Comparison of ENCODE assay signal across 16 cellular contexts in the genomic region with DNA sequence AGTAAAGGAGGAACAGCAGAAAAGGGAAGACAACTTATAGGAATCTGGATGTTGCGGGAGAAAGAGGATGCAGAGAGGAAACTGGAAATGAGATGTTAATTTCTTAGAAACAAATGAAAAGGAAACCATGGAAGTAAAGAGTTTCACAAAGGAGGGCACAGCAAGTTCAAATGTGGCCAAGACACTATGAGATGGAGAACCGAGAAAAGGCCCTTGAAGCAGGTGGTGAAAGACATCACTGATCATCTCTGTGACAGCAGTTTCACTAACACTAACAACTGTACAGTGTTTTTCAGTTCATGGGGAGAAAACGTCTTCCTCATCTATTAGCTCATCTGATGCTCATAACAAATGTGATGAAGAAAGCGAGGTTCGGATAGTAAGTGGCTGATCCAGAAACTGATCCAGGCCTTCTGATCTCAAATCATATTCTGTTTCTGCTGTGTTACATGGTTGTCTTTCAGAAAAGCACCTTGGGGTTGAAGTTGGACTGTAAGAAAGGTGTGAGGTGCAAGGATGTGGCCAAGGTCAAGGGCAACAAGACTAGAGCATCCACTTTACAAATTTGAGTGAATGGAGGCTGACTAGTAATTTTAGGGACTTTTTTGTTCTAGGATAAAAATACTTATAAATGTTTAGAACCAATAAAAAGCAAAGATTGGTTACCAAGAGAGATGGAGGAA.
DNase-seq lines count a peak whose midpoint lies in the region; ATAC-seq and TF ChIP-seq lines count a peak whose summit lies in the region.
"Had no signal": no experiment of that assay in that cellular context is flagged by ENCODE, and none has a peak within 500 bp of the region (broad histone marks: within the 10 kb centered on the region; RNA-seq: fewer than 3 reads in every experiment).

No MANE protein-coding gene starts in this region.

- H3K36me3 ChIP-seq in tibial nerve: no peaks in the 10 kb centered on the region
- H3K36me3 ChIP-seq: esophagus squamous epithelium, SJSA1, spleen had no signal

- H3K36me3 Mint-ChIP-seq in stimulated activated memory B cell treated with anti-CD40 and anti-IgM and Interleukin-4, amounts not matched to agents 10 μg/mL and 1 μg/mL and 100 μg/mL, for 72 hours: no peaks in the 10 kb centered on the region
- H3K36me3 Mint-ChIP-seq: natural killer cell had no signal

- H3K4me1 ChIP-seq in tibial nerve: no peaks in the 10 kb centered on the region
- H3K4me1 ChIP-seq: esophagus squamous epithelium, SJSA1, spleen had no signal

- H3K27ac ChIP-seq in tibial nerve: no peak overlapping the region
- H3K27ac ChIP-seq: esophagus squamous epithelium, SJSA1, spleen had no signal

- DNase-seq in NCI-H2227 treated with DMSO at 0.1 percent for 48 hours (lab: John Stamatoyannopoulos, UW): no peak
- DNase-seq in left colon: no peak
- no peak for DNase-seq in tibial nerve (ENCODE audit: low spot score in 2 of 2)
- DNase-seq in RKO (ENCODE audit: low spot score): no peak
- DNase-seq: activated CD4-positive, alpha-beta T cell treated with anti-CD3 and anti-CD28 coated beads, Interleukin-2, amount 10 ng/mL, durations not matched to agents 24 days and 14 days; central memory CD4-positive, alpha-beta T cell; esophagus squamous epithelium; Kasumi-1; natural killer cell; NCI-H446 treated with DMSO at 0.1 percent for 48 hours; spleen had no signal

- no peaks in the 10 kb centered on the region for H3K9me3 ChIP-seq in tibial nerve
- H3K9me3 ChIP-seq: esophagus squamous epithelium, SJSA1, spleen had no signal

- H3K27me3 ChIP-seq in tibial nerve: no peaks in the 10 kb centered on the region
- H3K27me3 ChIP-seq: esophagus squamous epithelium, SJSA1, spleen had no signal

- no peaks in the 10 kb centered on the region for H3K27me3 Mint-ChIP-seq in stimulated activated memory B cell treated with anti-CD40 and anti-IgM and Interleukin-4, amounts not matched to agents 10 μg/mL and 1 μg/mL and 100 μg/mL, for 72 hours
- H3K27me3 Mint-ChIP-seq: activated CD4-positive, alpha-beta T cell treated with anti-CD3 and anti-CD28 coated beads, Interleukin-2, amount 10 ng/mL, durations not matched to agents 24 days and 14 days had no signal

- peaks cover 14% of the 10 kb centered on the region for H3K4me1 Mint-ChIP-seq in stimulated activated memory B cell treated with anti-CD40 and anti-IgM and Interleukin-4, amounts not matched to agents 10 μg/mL and 1 μg/mL and 100 μg/mL, for 72 hours
- H3K4me1 Mint-ChIP-seq: activated CD4-positive, alpha-beta T cell treated with anti-CD3 and anti-CD28 coated beads, Interleukin-2, amount 10 ng/mL, durations not matched to agents 24 days and 14 days; natural killer cell had no signal

- intact Hi-C loops in left colon (cut with DNase I, micrococcal nuclease): no loop called here

- no peaks in the 10 kb centered on the region for H3K9me3 Mint-ChIP-seq in stimulated activated memory B cell treated with anti-CD40 and anti-IgM and Interleukin-4, amounts not matched to agents 10 μg/mL and 1 μg/mL and 100 μg/mL, for 72 hours
- H3K9me3 Mint-ChIP-seq: activated CD4-positive, alpha-beta T cell treated with anti-CD3 and anti-CD28 coated beads, Interleukin-2, amount 10 ng/mL, durations not matched to agents 24 days and 14 days had no signal

- H3K4me3 Mint-ChIP-seq in stimulated activated memory B cell treated with anti-CD40 and anti-IgM and Interleukin-4, amounts not matched to agents 10 μg/mL and 1 μg/mL and 100 μg/mL, for 72 hours: no peak overlapping the region
- H3K4me3 Mint-ChIP-seq: activated CD4-positive, alpha-beta T cell treated with anti-CD3 and anti-CD28 coated beads, Interleukin-2, amount 10 ng/mL, durations not matched to agents 24 days and 14 days; natural killer cell had no signal

- no peak for TF ChIP-seq EP300 in tibial nerve (IDR thresholded peaks at IDR 0.05)

- WGBS in tibial nerve, 2 donors: 79 to 88% methylated on average over 5 of the region's 5 CpGs

- TF ChIP-seq CTCF in tibial nerve (IDR thresholded peaks at IDR 0.05): no peak

- peak overlapping the region; percentile 78 for H3K27ac Mint-ChIP-seq in stimulated activated memory B cell treated with anti-CD40 and anti-IgM and Interleukin-4, amounts not matched to agents 10 μg/mL and 1 μg/mL and 100 μg/mL, for 72 hours
- H3K27ac Mint-ChIP-seq: activated CD4-positive, alpha-beta T cell treated with anti-CD3 and anti-CD28 coated beads, Interleukin-2, amount 10 ng/mL, durations not matched to agents 24 days and 14 days; natural killer cell had no signal

- ATAC-seq in GM19035 (IDR thresholded peaks at IDR 0.05; ENCODE audit: unreplicated experiment): peak; percentile 98
- ATAC-seq in GM21786 (IDR thresholded peaks at IDR 0.05; ENCODE audit: unreplicated experiment): peak; percentile 98
- peak; percentile 97 for ATAC-seq in HG03159 (IDR thresholded peaks at IDR 0.05; ENCODE audit: unreplicated experiment)
- peak; percentile 85 for ATAC-seq in stimulated activated memory B cell treated with anti-CD40 and anti-IgM and Interleukin-4, amounts not matched to agents 10 μg/mL and 1 μg/mL and 100 μg/mL, for 72 hours
- ATAC-seq in left colon: no peak
- ATAC-seq: natural killer cell had no signal

- no peak for TF ChIP-seq POLR2A in tibial nerve (IDR thresholded peaks at IDR 0.05)

- no peak overlapping the region for H3K4me3 ChIP-seq in tibial nerve
- H3K4me3 ChIP-seq: esophagus squamous epithelium, SJSA1, spleen had no signal
